ENCODE assay signal across 10 cellular contexts in genomic region chr10:73867126-73867807, GRCh38. TPM values are rescaled to one million over a fixed set of nuclear protein-coding genes. Genes with fewer than 3 reads are reported as not detected.
A peak's percentile ranks its signal among the peaks of the same experiment; 100 is the strongest.
DNase-seq lines count a peak whose midpoint lies in the region; ATAC-seq, FAIRE-seq and TF ChIP-seq lines count a peak whose summit lies in the region.
"Had no signal": no experiment of that assay in that cellular context is flagged by ENCODE, and none has a peak within 500 bp of the region (broad histone marks: within the 10 kb centered on the region; RNA-seq: fewer than 3 reads in every experiment).

No MANE protein-coding gene starts in this region.

- H2BK5ac ChIP-seq in mesendoderm (ENCODE audit: low read length) = no peak overlapping the region

- no CpG with 5 or more reads among the region's 10 CpGs for WGBS in mesendoderm (ENCODE audit: extremely low coverage, insufficient coverage, low lambda C conversion rate)

- H3K27me3 ChIP-seq in right atrium auricular region (no peaks in the 10 kb centered on the region), mesendoderm (ENCODE audit: insufficient read depth, low read length, poor library complexity) (no peaks in the 10 kb centered on the region)
- H3K27me3 ChIP-seq: left lung had no signal

- no peak overlapping the region for H2BK15ac ChIP-seq in mesendoderm (replicated peaks; ENCODE audit: low read depth)

- TF ChIP-seq CTCF in right atrium auricular region (IDR thresholded peaks at IDR 0.05) = no peak

- H3K9ac ChIP-seq in mesendoderm (ENCODE audit: low read length) = no peak overlapping the region

- H3K79me2 ChIP-seq in mesendoderm (ENCODE audit: control insufficient read depth, insufficient read depth, low read length) = no peaks in the 10 kb centered on the region

- peaks cover 13% of the 10 kb centered on the region for H3K36me3 Mint-ChIP-seq in activated T-helper 17 cell treated with anti-CD3 and anti-CD28 coated beads, Interleukin-2, amount 50 U/mL, for 72 hours (ENCODE audit: low read depth)
- H3K36me3 Mint-ChIP-seq in stimulated activated naive B cell treated with anti-CD40 and anti-IgM and Interleukin-4, amounts not matched to agents 10 μg/mL and 1 μg/mL and 100 μg/mL, for 72 hours = peaks cover 11 to 34% of the 10 kb centered on the region in 2 donors

- H3K4ac ChIP-seq in mesendoderm (ENCODE audit: low read depth, low read length) = no peak overlapping the region

- H3K23ac ChIP-seq in mesendoderm (ENCODE audit: low read length) = no peak overlapping the region

- H3K9me3 Mint-ChIP-seq in activated T-helper 17 cell treated with anti-CD3 and anti-CD28 coated beads, Interleukin-2, amount 50 U/mL, for 72 hours = no peaks in the 10 kb centered on the region
- H3K9me3 Mint-ChIP-seq in stimulated activated naive B cell treated with anti-CD40 and anti-IgM and Interleukin-4, amounts not matched to agents 10 μg/mL and 1 μg/mL and 100 μg/mL, for 72 hours = no peaks in the 10 kb centered on the region

- peaks cover 10% of the 10 kb centered on the region for H3K79me1 ChIP-seq in mesendoderm (ENCODE audit: low read length)

- H3K4me1 ChIP-seq in right atrium auricular region (peaks cover 0 to 56% of the 10 kb centered on the region in 2 donors), mesendoderm (ENCODE audit: control insufficient read depth, low read depth, low read length) (no peaks in the 10 kb centered on the region)

- H3K27ac ChIP-seq in KOPT-K1 (ENCODE audit: low read depth, low read length, poor library complexity, severe bottlenecking) (peak overlapping the region; percentile 96), right atrium auricular region (peak overlapping the region; percentile 55 to 63), mesendoderm (ENCODE audit: low read depth, low read length) (no peak overlapping the region)

- no peak for ATAC-seq in activated T-helper 17 cell treated with anti-CD3 and anti-CD28 coated beads, Interleukin-2, amount 50 U/mL, for 72 hours (replicated peaks)
- ATAC-seq in stimulated activated naive B cell treated with anti-CD40 and anti-IgM and Interleukin-4, amounts not matched to agents 10 μg/mL and 1 μg/mL and 100 μg/mL, for 72 hours (replicated peaks) = no peak
- ATAC-seq: esophagus mucosa, left lung, SK-N-SH treated with all-trans-retinoic acid at 6 μM for 48 hours had no signal

- no peak overlapping the region for H4K8ac ChIP-seq in mesendoderm (ENCODE audit: low read depth, low read length)

- peaks cover 79% of the 10 kb centered on the region for H3K36me3 ChIP-seq in KOPT-K1 (ENCODE audit: insufficient read depth, low read length)
- H3K36me3 ChIP-seq in right atrium auricular region = no peaks in the 10 kb centered on the region
- no peaks in the 10 kb centered on the region for H3K36me3 ChIP-seq in mesendoderm (ENCODE audit: control insufficient read depth, insufficient read depth, low read length)

- H3K4me3 Mint-ChIP-seq in activated T-helper 17 cell treated with anti-CD3 and anti-CD28 coated beads, Interleukin-2, amount 50 U/mL, for 72 hours = peak overlapping the region; percentile 85
- H3K4me3 Mint-ChIP-seq in stimulated activated naive B cell treated with anti-CD40 and anti-IgM and Interleukin-4, amounts not matched to agents 10 μg/mL and 1 μg/mL and 100 μg/mL, for 72 hours = no peak overlapping the region

- peak overlapping the region; percentile 94 for H3K27ac Mint-ChIP-seq in activated T-helper 17 cell treated with anti-CD3 and anti-CD28 coated beads, Interleukin-2, amount 50 U/mL, for 72 hours
- H3K27ac Mint-ChIP-seq in stimulated activated naive B cell treated with anti-CD40 and anti-IgM and Interleukin-4, amounts not matched to agents 10 μg/mL and 1 μg/mL and 100 μg/mL, for 72 hours = peak overlapping the region; percentile 95

- H4K5ac ChIP-seq in mesendoderm (ENCODE audit: low read length) = no peak overlapping the region

- DNase-seq in right atrium auricular region (ENCODE audit: low spot score) (no peak), GM12892 (ENCODE audit: insufficient read length) (no peak), mesendoderm (no peak), amniotic stem cell (lab: John Stamatoyannopoulos, UW) (no peak)
- no peak for DNase-seq in stimulated activated naive B cell treated with anti-CD40 and anti-IgM and Interleukin-4, amounts not matched to agents 10 μg/mL and 1 μg/mL and 100 μg/mL, for 72 hours
- DNase-seq: left lung had no signal

- H3K56ac ChIP-seq in mesendoderm (ENCODE audit: low read length) = no peak overlapping the region

- H2AK5ac ChIP-seq in mesendoderm (ENCODE audit: low read length) = no peak overlapping the region

- H3K18ac ChIP-seq in mesendoderm (ENCODE audit: low read length) = no peak overlapping the region

- no peak for FAIRE-seq in GM12892 (lab: Jason Lieb, UNC)

- no peak for TF ChIP-seq POLR2A in GM12892 (IDR thresholded peaks at IDR 0.05; ENCODE audit: low read depth, low read length)

- no peak overlapping the region for H2BK120ac ChIP-seq in mesendoderm (ENCODE audit: low read depth, low read length)

- H3K4me2 ChIP-seq in mesendoderm (ENCODE audit: low read length) = no peak overlapping the region

- no peaks in the 10 kb centered on the region for H3K9me3 ChIP-seq in KOPT-K1 (ENCODE audit: insufficient read depth, low read length, poor library complexity, severe bottlenecking)
- no peaks in the 10 kb centered on the region for H3K9me3 ChIP-seq in right atrium auricular region
- H3K9me3 ChIP-seq: left lung had no signal

- H3K4me3 ChIP-seq in right atrium auricular region (peak overlapping the region in 1 of 2 donors; percentile 2), mesendoderm (ENCODE audit: low read length) (no peak overlapping the region)
- H3K4me3 ChIP-seq: left lung had no signal

- H3K4me1 Mint-ChIP-seq in activated T-helper 17 cell treated with anti-CD3 and anti-CD28 coated beads, Interleukin-2, amount 50 U/mL, for 72 hours = peaks cover 31% of the 10 kb centered on the region
- H3K4me1 Mint-ChIP-seq in stimulated activated naive B cell treated with anti-CD40 and anti-IgM and Interleukin-4, amounts not matched to agents 10 μg/mL and 1 μg/mL and 100 μg/mL, for 72 hours = peaks cover 42 to 82% of the 10 kb centered on the region in 2 donors

- no peaks in the 10 kb centered on the region for H3K27me3 Mint-ChIP-seq in activated T-helper 17 cell treated with anti-CD3 and anti-CD28 coated beads, Interleukin-2, amount 50 U/mL, for 72 hours
- no peaks in the 10 kb centered on the region for H3K27me3 Mint-ChIP-seq in stimulated activated naive B cell treated with anti-CD40 and anti-IgM and Interleukin-4, amounts not matched to agents 10 μg/mL and 1 μg/mL and 100 μg/mL, for 72 hours

RNA-seq across cellular contexts. Expression of gene CAMK2G, which starts 7.1 kb away (rescaled TPM):
- total RNA-seq in activated T-helper 17 cell treated with anti-CD3 and anti-CD28 coated beads, Interleukin-2, amount 50 U/mL, for 72 hours = 10 to 100 TPM; 19.5 to 23.2 TPM
- total RNA-seq in right atrium auricular region = 10 to 100 TPM; 12.1 to 17.4 TPM
- polyA plus RNA-seq in GM12892 (2012; ENCODE audit: missing spikeins) = 13.0 TPM
- 13.0 TPM for polyA plus RNA-seq in mesendoderm (2013, experiment 1 of 2)
- 13.1 TPM for polyA plus RNA-seq in mesendoderm (2013, experiment 2 of 2)

RNA-seq across cellular contexts. Expression of gene PLAU, which starts 43.7 kb away (rescaled TPM):
- under 1 TPM; 0.37 to 0.67 TPM for total RNA-seq in activated T-helper 17 cell treated with anti-CD3 and anti-CD28 coated beads, Interleukin-2, amount 50 U/mL, for 72 hours
- 1 to 10 TPM; 3.9 to 4.6 TPM for total RNA-seq in right atrium auricular region
- 4.9 TPM for polyA plus RNA-seq in GM12892 (2012; ENCODE audit: missing spikeins)
- polyA plus RNA-seq in mesendoderm (2013, experiment 1 of 2) = 15.7 TPM
- polyA plus RNA-seq in mesendoderm (2013, experiment 2 of 2) = 15.6 TPM

RNA-seq across cellular contexts. Expression of gene NDST2, which starts 55.9 kb away (rescaled TPM):
- 10 to 100 TPM; 41.2 to 64.0 TPM for total RNA-seq in activated T-helper 17 cell treated with anti-CD3 and anti-CD28 coated beads, Interleukin-2, amount 50 U/mL, for 72 hours
- 10 to 100 TPM; 13.1 to 18.4 TPM for total RNA-seq in right atrium auricular region
- 11.6 TPM for polyA plus RNA-seq in GM12892 (2012; ENCODE audit: missing spikeins)
- polyA plus RNA-seq in mesendoderm (2013, experiment 1 of 2) = 7.4 TPM
- 8.0 TPM for polyA plus RNA-seq in mesendoderm (2013, experiment 2 of 2)
